ENCODE assay signal across 25 cellular contexts in genomic region chr4:10454726-10455125, GRCh38. TPM values are rescaled to one million over a fixed set of nuclear protein-coding genes. Genes with fewer than 3 reads are reported as not detected.
A peak's percentile ranks its signal among the peaks of the same experiment; 100 is the strongest.
DNase-seq lines count a peak whose midpoint lies in the region; ATAC-seq and TF ChIP-seq lines count a peak whose summit lies in the region.
"Had no signal": no experiment of that assay in that cellular context is flagged by ENCODE, and none has a peak within 500 bp of the region (broad histone marks: within the 10 kb centered on the region; RNA-seq: fewer than 3 reads in every experiment).

No MANE protein-coding gene starts in this region.

- H3K36me3 Mint-ChIP-seq in GM23338 (ENCODE audit: low read depth) (peaks cover 15% of the 10 kb centered on the region), WTC11 (peaks cover 43% of the 10 kb centered on the region), endodermal cell (ENCODE audit: low read depth) (peaks cover 49% of the 10 kb centered on the region), neural crest cell (ENCODE audit: low read depth) (peaks cover 70% of the 10 kb centered on the region)

- H3K27ac Mint-ChIP-seq in GM23338 (no peak overlapping the region), WTC11 (peak overlapping the region; percentile 5; the same call in 1 of the 2 replicates), endodermal cell (no peak overlapping the region), neural crest cell (ENCODE audit: unreplicated experiment) (no peak overlapping the region)
- H3K27ac Mint-ChIP-seq: CD14-positive monocyte, HFFc6 had no signal

- no peak for TF ChIP-seq POLR2A in heart left ventricle (IDR thresholded peaks at IDR 0.05)

- H3K9me2 ChIP-seq in GM23338 (ENCODE audit: insufficient read depth) = no peaks in the 10 kb centered on the region
- no peaks in the 10 kb centered on the region for H3K9me2 ChIP-seq in SK-N-SH

- H3K27me3 ChIP-seq in GM23338 (ENCODE audit: insufficient read depth) = peaks cover 55% of the 10 kb centered on the region
- peaks cover 24% of the 10 kb centered on the region for H3K27me3 ChIP-seq in endodermal cell (ENCODE audit: control insufficient read depth, insufficient read depth, low read length, poor library complexity, severe bottlenecking)
- peaks cover 0 to 12% (median 0%) of the 10 kb centered on the region in 9 donors for H3K27me3 ChIP-seq in heart left ventricle
- H3K27me3 ChIP-seq in SK-N-SH (ENCODE audit: insufficient read depth) = no peaks in the 10 kb centered on the region
- H3K27me3 ChIP-seq: SJCRH30 had no signal

- no peak for TF ChIP-seq RAD21 in SK-N-SH (IDR thresholded peaks at IDR 0.05; ENCODE audit: low read length)

- peaks cover 27% of the 10 kb centered on the region for H3K4me1 Mint-ChIP-seq in GM23338
- H3K4me1 Mint-ChIP-seq in WTC11 = peaks cover 32% of the 10 kb centered on the region
- peaks cover 24% of the 10 kb centered on the region for H3K4me1 Mint-ChIP-seq in endodermal cell
- H3K4me1 Mint-ChIP-seq in neural crest cell = peaks cover 29% of the 10 kb centered on the region

- H3K4me3 ChIP-seq in GM23338 (peak overlapping the region; percentile 73; the same call in 1 of the 2 replicates), endodermal cell (ENCODE audit: low read length) (peak overlapping the region; percentile 80), heart left ventricle (no peak overlapping the region), SK-N-SH (ENCODE audit: low read depth in 2 of 2, low read length in 1 of 2) (no peak overlapping the region)
- H3K4me3 ChIP-seq: GM23248, HAP-1, SJCRH30 had no signal

- no peaks in the 10 kb centered on the region for H3K79me2 ChIP-seq in GM23338 (replicated peaks; ENCODE audit: insufficient read depth)
- peaks cover 22% of the 10 kb centered on the region; the same call in 1 of the 2 replicates for H3K79me2 ChIP-seq in SK-N-SH (ENCODE audit: insufficient read depth)

- H3K9ac ChIP-seq in endodermal cell (ENCODE audit: extremely low read depth, low read length, poor library complexity, severe bottlenecking) (no peak overlapping the region), SK-N-SH (no peak overlapping the region)
- H3K9ac ChIP-seq: GM23248 had no signal

- peak overlapping the region; percentile 91 for H3K4me2 ChIP-seq in GM23338
- no peak overlapping the region for H3K4me2 ChIP-seq in SK-N-SH

- peaks cover 43% of the 10 kb centered on the region for H3K27me3 Mint-ChIP-seq in GM23338 (ENCODE audit: insufficient read depth, low read depth, poor library complexity)
- peaks cover 51% of the 10 kb centered on the region for H3K27me3 Mint-ChIP-seq in WTC11 (ENCODE audit: low read depth)
- H3K27me3 Mint-ChIP-seq in endodermal cell (ENCODE audit: insufficient read depth) = peaks cover 25% of the 10 kb centered on the region
- peaks cover 20% of the 10 kb centered on the region for H3K27me3 Mint-ChIP-seq in neural crest cell (ENCODE audit: low read depth)

- H2AFZ ChIP-seq in GM23338 (no peak overlapping the region), SK-N-SH (ENCODE audit: low read depth) (no peak overlapping the region)
- H2AFZ ChIP-seq: GM23248 had no signal

- CTCF ChIA-PET in WTC11 (lab: Charles Lee) (no interaction called here), SK-N-SH (lab: Yijun Ruan, JAX) (no interaction called here)

- H3K27ac ChIP-seq in GM23338 (ENCODE audit: low read depth) (no peak overlapping the region), endodermal cell (ENCODE audit: low read depth, low read length) (no peak overlapping the region), heart left ventricle (no peak overlapping the region), SK-N-SH (ENCODE audit: low read depth in 2 of 2, low read length in 1 of 2) (no peak overlapping the region)
- H3K27ac ChIP-seq: GM23248, SJCRH30 had no signal

- POLR2A ChIA-PET in WTC11 (lab: Charles Lee) = no interaction called here
- POLR2A ChIA-PET in SK-N-SH (lab: Yijun Ruan, JAX) = no interaction called here

- H3K36me3 ChIP-seq in GM23338 (ENCODE audit: insufficient read depth) (no peaks in the 10 kb centered on the region), endodermal cell (ENCODE audit: control insufficient read depth, insufficient read depth, low read length) (peaks cover 55% of the 10 kb centered on the region), heart left ventricle (peaks cover 0 to 52% (median 36%) of the 10 kb centered on the region in 9 donors), SK-N-SH (replicated peaks in 1 of 2; ENCODE audit: control insufficient read depth in 1 of 2, insufficient read depth in 2 of 2, low read length in 1 of 2) (peaks cover 23 to 29% of the 10 kb centered on the region in 2 experiments)
- H3K36me3 ChIP-seq: HAP-1 had no signal

- no peaks in the 10 kb centered on the region for H3F3A ChIP-seq in GM23338 (replicated peaks; ENCODE audit: low read depth)
- no peaks in the 10 kb centered on the region for H3F3A ChIP-seq in SK-N-SH (replicated peaks; ENCODE audit: insufficient read depth)

- intact Hi-C loops in heart left ventricle (cut with DNase I) = loop anchor here in 4 of 10 donors (5.0 to 10.0 kb wide), 5 partner anchors 70 to 292 kb away; no protein-coding TSS in a partner anchor

- TF ChIP-seq CTCF in GM23338 (conservative IDR thresholded peaks at IDR 0.05; ENCODE audit: low read depth in 2 of 2) = no peak
- TF ChIP-seq CTCF in WTC11 (IDR thresholded peaks at IDR 0.05) = no peak
- no peak for TF ChIP-seq CTCF in endodermal cell (conservative IDR thresholded peaks at IDR 0.05)
- TF ChIP-seq CTCF in neural crest cell (conservative IDR thresholded peaks at IDR 0.05) = no peak
- TF ChIP-seq CTCF in heart left ventricle (IDR thresholded peaks at IDR 0.05) = no peak
- no peak for TF ChIP-seq CTCF in SK-N-SH (IDR thresholded peaks at IDR 0.05)

- no peak for TF ChIP-seq EP300 in SK-N-SH (IDR thresholded peaks at IDR 0.05; ENCODE audit: borderline replicate concordance in 1 of 2, low read depth in 1 of 2, low read length in 1 of 2)

- H3K9me3 ChIP-seq in endodermal cell (ENCODE audit: control insufficient read depth, low read length) (peaks cover 9% of the 10 kb centered on the region), heart left ventricle (peaks cover 0 to 12% (median 0%) of the 10 kb centered on the region in 12 donors), SK-N-SH (no peaks in the 10 kb centered on the region)
- H3K9me3 ChIP-seq: HAP-1, SJCRH30 had no signal

- H3K4me1 ChIP-seq in GM23338 (ENCODE audit: insufficient read depth) (peaks cover 30% of the 10 kb centered on the region), endodermal cell (ENCODE audit: control insufficient read depth, insufficient read depth, low read length) (no peaks in the 10 kb centered on the region), heart left ventricle (peaks cover 0 to 21% (median 7%) of the 10 kb centered on the region in 12 donors), SK-N-SH (ENCODE audit: control insufficient read depth in 1 of 2, insufficient read depth in 2 of 2, low read depth in 1 of 2, low read length in 1 of 2) (peaks cover 0 to 4% of the 10 kb centered on the region in 2 experiments; a peak in 1 of 4 replicates)
- H3K4me1 ChIP-seq: SJCRH30 had no signal

- peaks cover 26% of the 10 kb centered on the region for H4K20me1 ChIP-seq in GM23338 (replicated peaks; ENCODE audit: insufficient read depth)
- H4K20me1 ChIP-seq in SK-N-SH (ENCODE audit: insufficient read depth) = no peaks in the 10 kb centered on the region

- H3K9me3 Mint-ChIP-seq in GM23338 (no peaks in the 10 kb centered on the region; the same call in 2 of the 3 replicates), WTC11 (no peaks in the 10 kb centered on the region), endodermal cell (no peaks in the 10 kb centered on the region), neural crest cell (peaks cover 18% of the 10 kb centered on the region)

- ATAC-seq in GM23338 (no peak), WTC11 (no peak), heart left ventricle (no peak), HG02884 (IDR thresholded peaks at IDR 0.05; ENCODE audit: unreplicated experiment) (no peak)
- ATAC-seq: PC-3 had no signal

- H3K4me3 Mint-ChIP-seq in GM23338 = no peak overlapping the region
- peak overlapping the region; percentile 85; the same call in 1 of the 2 replicates for H3K4me3 Mint-ChIP-seq in WTC11
- no peak overlapping the region for H3K4me3 Mint-ChIP-seq in endodermal cell
- H3K4me3 Mint-ChIP-seq in neural crest cell = peak overlapping the region; percentile 96
- H3K4me3 Mint-ChIP-seq: CD14-positive monocyte, HFFc6 had no signal

- WGBS in endodermal cell (ENCODE audit: insufficient coverage in 1 of 2, insufficient read length in 1 of 2), 2 experiments = 85 to 87% methylated on average over 5 to 6 of the region's 6 CpGs
- WGBS in heart left ventricle, 4 donors = 80 to 89% (median 87%) methylated on average over 6 of the region's 6 CpGs
- 86% methylated on average over 6 of the region's 6 CpGs for WGBS in SK-N-SH (ENCODE audit: low lambda C conversion rate)

- DNase-seq in GM23338 (ENCODE audit: low spot score) (no peak), WTC11 (ENCODE audit: low spot score) (no peak), endodermal cell (no peak), neural crest cell (ENCODE audit: low read depth, low spot score) (no peak), heart left ventricle (no peak), SK-N-SH (no peak), NCI-H446 (lab: John Stamatoyannopoulos, UW) (no peak)
- DNase-seq: Calu3; DND-41; GM23248; HFFc6; KG1; NCI-H1092; NCI-H1417 treated with DMSO at 0.1 percent for 48 hours; NCI-H187; NCI-H2081 treated with DMSO at 0.1 percent for 48 hours; NCI-H446 treated with DMSO at 0.1 percent for 48 hours; NCI-H82; NK-92 treated with Interleukin-12 subunit alpha and Interleukin-12 subunit beta, amount 100 ng/mL, for 24 hours; PC-3; SJCRH30 had no signal

TF ChIP-seq in GM23338, 12 proteins besides CTCF, POLR2A, EP300 and RAD21 (continues in another document):
- no peak for TF ChIP-seq EZH2 (IDR thresholded peaks at IDR 0.05; ENCODE audit: low read depth, unreplicated experiment)

TF ChIP-seq in WTC11, 78 proteins besides CTCF, POLR2A, EP300 and RAD21 (continues in another document):
- TF ChIP-seq GABPB1 (CRISPR knock-in tag; IDR thresholded peaks at IDR 0.05) = no peak
- no peak for TF ChIP-seq ZNF423 (CRISPR knock-in tag; IDR thresholded peaks at IDR 0.05)
- no peak for TF ChIP-seq MYBL2 (CRISPR knock-in tag; IDR thresholded peaks at IDR 0.05)

TF ChIP-seq in SK-N-SH, 30 proteins besides CTCF, POLR2A, EP300 and RAD21 (continues in another document):
- TF ChIP-seq GABPA (IDR thresholded peaks at IDR 0.05; ENCODE audit: low read depth) (no peak), EZH2phosphoT487 (IDR thresholded peaks at IDR 0.05; ENCODE audit: borderline replicate concordance, low read depth) (no peak)

RNA-seq across cellular contexts. Expression of gene ZNF518B, which starts 2.5 kb away (rescaled TPM):
- 9.5 and 10.8 TPM in 2 replicates for total RNA-seq in GM23338 (2014; rRNA removed; shearing (Covaris generic))
- polyA plus RNA-seq in GM23338 (2016; fragmentation: Nextera tagmentation; extraction: Ambion mirVana) (2.9 and 3.1 TPM in 2 replicates), heart left ventricle (10 to 100 TPM in 1 of 2 donors, 1 to 10 TPM in 1; 4.3 to 13.1 TPM), SK-N-SH (2012; rRNA removed) (3.1 and 3.6 TPM in 2 replicates)
- total RNA-seq in WTC11 (2021) (14.8 to 18.4 TPM (median 16.7 TPM) in 3 replicates), endodermal cell (10 to 100 TPM; 46.2 to 46.4 TPM), neural crest cell (67.3 and 77.3 TPM in 2 replicates), heart left ventricle (10 to 100 TPM; 17.7 to 39.8 (median 24.3) TPM)
- 32.3 TPM for polyA plus RNA-seq in endodermal cell (2013, experiment 1 of 2)
- polyA plus RNA-seq in endodermal cell (2013, experiment 2 of 2) = 33.7 TPM
- 3.6 and 3.7 TPM in 2 replicates for polyA plus RNA-seq in SK-N-SH (2012; cell fraction: cytosol; rRNA removed)
- 2.7 and 4.5 TPM in 2 replicates for polyA plus RNA-seq in SK-N-SH (2012; cell fraction: nucleus; rRNA removed)
- total RNA-seq: A673, Calu3 had no signal

Comparison
In these comparisons a context has a peak if more than half of its experiments do, and no peak if none do; other contexts are left out.
1. H3K4me3 ChIP-seq: peak in GM23338 (single experiment) and endodermal cell (single experiment); none in heart left ventricle (0 of 12) and SK-N-SH (0 of 2).
2. H3K4me3 Mint-ChIP-seq: peak in WTC11 (single experiment) and neural crest cell (single experiment); none in GM23338 (single experiment) and endodermal cell (single experiment).